ENCODE assay signal across 17 cellular contexts in the genomic region with DNA sequence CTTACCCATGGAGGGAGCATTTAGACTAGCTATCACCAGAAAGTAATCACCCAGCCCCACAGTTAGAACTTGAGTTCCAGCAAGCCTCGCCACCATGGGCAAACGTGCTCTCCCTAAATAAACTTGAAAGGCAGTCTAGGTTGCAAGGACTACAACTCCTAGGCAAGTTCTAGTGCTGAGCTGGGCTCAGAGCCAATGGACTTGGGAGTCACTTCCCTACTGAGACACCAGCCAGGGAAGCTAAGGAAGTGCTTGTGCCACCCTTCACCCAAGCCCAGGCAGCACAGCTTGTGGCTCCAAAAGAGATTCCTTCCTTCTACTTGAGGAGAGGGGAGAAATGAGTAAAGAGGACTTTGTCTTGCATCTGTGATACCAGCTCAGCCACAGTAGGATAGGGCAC. TPM values are rescaled to one million over a fixed set of nuclear protein-coding genes. Genes with fewer than 3 reads are reported as not detected.
"Had no signal": no experiment of that assay in that cellular context is flagged by ENCODE, and none has a peak within 500 bp of the region (broad histone marks: within the 10 kb centered on the region; RNA-seq: fewer than 3 reads in every experiment).

No MANE protein-coding gene starts in this region.

- H3K9me3 ChIP-seq: vagina had no signal

- H3K27me3 ChIP-seq: vagina had no signal

- H3K27ac Mint-ChIP-seq: activated naive CD4-positive, alpha-beta T cell treated with anti-CD3 and anti-CD28 coated beads for 36 hours; activated T-helper 17 cell treated with anti-CD3 and anti-CD28 coated beads, Interleukin-2, amount 50 U/mL, for 72 hours; effector memory CD8-positive, alpha-beta T cell; immature natural killer cell; nephron; stimulated activated naive CD8-positive, alpha-beta T cell treated with anti-CD3 and anti-CD28 coated beads, Interleukin-15, amount 100 ng/mL, for 72 hours; T-helper 1 cell treated with Interleukin-12 subunit alpha and Interleukin-12 subunit beta and Interleukin-4 antibody, amounts not matched to agents 30 μg/mL and 1 μg/mL, for 36 hours had no signal

- H3K27ac ChIP-seq: vagina had no signal

- ATAC-seq: activated T-helper 17 cell treated with anti-CD3 and anti-CD28 coated beads, Interleukin-2, amount 50 U/mL, for 72 hours; effector memory CD8-positive, alpha-beta T cell; left cardiac atrium; stimulated activated naive CD8-positive, alpha-beta T cell treated with anti-CD3 and anti-CD28 coated beads, Interleukin-15, amount 100 ng/mL, for 72 hours had no signal

- H3K4me1 Mint-ChIP-seq: activated T-helper 17 cell treated with anti-CD3 and anti-CD28 coated beads, Interleukin-2, amount 50 U/mL, for 72 hours; immature natural killer cell; nephron; stimulated activated naive CD8-positive, alpha-beta T cell treated with anti-CD3 and anti-CD28 coated beads, Interleukin-15, amount 100 ng/mL, for 72 hours had no signal

- H3K4me3 Mint-ChIP-seq: activated naive CD4-positive, alpha-beta T cell treated with anti-CD3 and anti-CD28 coated beads for 36 hours; activated T-helper 17 cell treated with anti-CD3 and anti-CD28 coated beads, Interleukin-2, amount 50 U/mL, for 72 hours; effector memory CD8-positive, alpha-beta T cell; immature natural killer cell; nephron; stimulated activated naive CD8-positive, alpha-beta T cell treated with anti-CD3 and anti-CD28 coated beads, Interleukin-15, amount 100 ng/mL, for 72 hours; T-helper 1 cell treated with Interleukin-12 subunit alpha and Interleukin-12 subunit beta and Interleukin-4 antibody, amounts not matched to agents 30 μg/mL and 1 μg/mL, for 36 hours had no signal

- H3K4me1 ChIP-seq: vagina had no signal

- DNase-seq: activated CD4-positive, alpha-beta T cell treated with anti-CD3 and anti-CD28 coated beads, Interleukin-2, amount 50 U/mL, for 1 hour; activated naive CD4-positive, alpha-beta T cell treated with anti-CD3 and anti-CD28 coated beads for 36 hours; activated T-cell treated with anti-CD3 and anti-CD28 coated beads for 4 hours; central memory CD4-positive, alpha-beta T cell; effector memory CD8-positive, alpha-beta T cell; immature natural killer cell; left cardiac atrium; mesendoderm; stimulated activated CD4-positive, alpha-beta T cell treated with anti-CD3 and anti-CD28 coated beads, Interleukin-4, amount 100 ng/mL, for 4 hours; stimulated activated naive CD8-positive, alpha-beta T cell treated with anti-CD3 and anti-CD28 coated beads, Interleukin-15, amount 100 ng/mL, for 72 hours had no signal

- H3K36me3 Mint-ChIP-seq: immature natural killer cell had no signal

- H3K4me3 ChIP-seq: vagina had no signal

- H3K36me3 ChIP-seq: vagina had no signal

- H3K9me3 Mint-ChIP-seq: activated naive CD4-positive, alpha-beta T cell treated with anti-CD3 and anti-CD28 coated beads for 36 hours; activated T-helper 17 cell treated with anti-CD3 and anti-CD28 coated beads, Interleukin-2, amount 50 U/mL, for 72 hours; effector memory CD8-positive, alpha-beta T cell; T-helper 1 cell treated with Interleukin-12 subunit alpha and Interleukin-12 subunit beta and Interleukin-4 antibody, amounts not matched to agents 30 μg/mL and 1 μg/mL, for 36 hours had no signal

RNA-seq across cellular contexts. Expression of gene SLCO1A2, which starts 57.9 kb away (rescaled TPM):
- total RNA-seq: activated CD8-positive, alpha-beta memory T cell treated with anti-CD3 and anti-CD28 coated beads for 36 hours; activated naive CD4-positive, alpha-beta T cell treated with anti-CD3 and anti-CD28 coated beads for 36 hours; activated T-helper 17 cell treated with anti-CD3 and anti-CD28 coated beads, Interleukin-2, amount 50 U/mL, for 72 hours; left cardiac atrium; osteoblast; vagina had no signal
- polyA plus RNA-seq: esophagus, immature natural killer cell had no signal
